23 cellular contexts compared by ENCODE assay signal in genomic region chr17:18889658-18890057, GRCh38.
"Had no signal": no experiment of that assay in that cellular context is flagged by ENCODE, and none has a peak within 500 bp of the region (broad histone marks: within the 10 kb centered on the region; RNA-seq: fewer than 3 reads in every experiment).

No MANE protein-coding gene starts in this region.

- DNase-seq: activated B cell treated with CpG ODN at 0.5 μM for 24 hours; activated CD4-positive, alpha-beta T cell treated with anti-CD3 and anti-CD28 coated beads for 36 hours; activated CD4-positive, alpha-beta T cell treated with anti-CD3 and anti-CD28 coated beads, Interleukin-2, amount 50 U/mL, for 4 hours; activated CD8-positive, alpha-beta memory T cell treated with anti-CD3 and anti-CD28 coated beads for 24 hours; activated CD8-positive, alpha-beta memory T cell treated with anti-CD3 and anti-CD28 coated beads, Interleukin-2, amount 50 U/mL, for 4 hours; activated naive CD4-positive, alpha-beta T cell treated with Interleukin-2 at 50 U/mL for 16 hours; activated naive CD8-positive, alpha-beta T cell treated with anti-CD3 and anti-CD28 coated beads, Interleukin-2, amount 10 ng/mL, durations not matched to agents 7 days and 5 days; activated T-cell treated with anti-CD3 and anti-CD28 coated beads, Interleukin-2, amount 50 U/mL, for 24 hours; amniotic stem cell; effector CD8-positive, alpha-beta T cell; hippocampal formation; naive thymus-derived CD8-positive, alpha-beta T cell; ovary; psoas muscle; right cardiac atrium; stimulated activated CD8-positive, alpha-beta memory T cell treated with anti-CD3 and anti-CD28 coated beads, Interleukin-4, amount 100 ng/mL, for 48 hours; stimulated activated naive B cell treated with anti-CD40 and anti-IgM and Interleukin-4, amounts not matched to agents 10 μg/mL and 1 μg/mL and 100 μg/mL, for 72 hours; T1000; trophoblast cell had no signal

- H3K4me3 Mint-ChIP-seq: activated B cell treated with CpG ODN at 0.5 μM for 24 hours; activated CD4-positive, alpha-beta T cell treated with anti-CD3 and anti-CD28 coated beads for 36 hours; activated naive CD8-positive, alpha-beta T cell treated with anti-CD3 and anti-CD28 coated beads, Interleukin-2, amount 10 ng/mL, durations not matched to agents 7 days and 5 days; activated T-cell treated with anti-CD3 and anti-CD28 coated beads, Interleukin-2, amount 50 U/mL, for 24 hours; dendritic cell treated with granulocyte-macrophage colony-stimulating factor and Interleukin-4, amounts not matched to agents 40 ng/mL and 50 ng/mL, for 4 days; naive thymus-derived CD8-positive, alpha-beta T cell; stimulated activated naive B cell treated with anti-CD40 and anti-IgM and Interleukin-4, amounts not matched to agents 10 μg/mL and 1 μg/mL and 100 μg/mL, for 72 hours; T-helper 1 cell treated with Interleukin-12 subunit alpha and Interleukin-12 subunit beta and Interleukin-4 antibody, amounts not matched to agents 30 μg/mL and 1 μg/mL, for 36 hours had no signal

- ATAC-seq: activated CD4-positive, alpha-beta T cell treated with anti-CD3 and anti-CD28 coated beads for 36 hours; esophagus mucosa; naive thymus-derived CD8-positive, alpha-beta T cell; psoas muscle; stimulated activated naive B cell treated with anti-CD40 and anti-IgM and Interleukin-4, amounts not matched to agents 10 μg/mL and 1 μg/mL and 100 μg/mL, for 72 hours had no signal

- H3K27me3 Mint-ChIP-seq: activated B cell treated with CpG ODN at 0.5 μM for 24 hours; activated CD4-positive, alpha-beta T cell treated with anti-CD3 and anti-CD28 coated beads for 36 hours; activated naive CD8-positive, alpha-beta T cell treated with anti-CD3 and anti-CD28 coated beads, Interleukin-2, amount 10 ng/mL, durations not matched to agents 7 days and 5 days; activated T-cell treated with anti-CD3 and anti-CD28 coated beads, Interleukin-2, amount 50 U/mL, for 24 hours; dendritic cell treated with granulocyte-macrophage colony-stimulating factor and Interleukin-4, amounts not matched to agents 40 ng/mL and 50 ng/mL, for 4 days; naive thymus-derived CD8-positive, alpha-beta T cell; stimulated activated naive B cell treated with anti-CD40 and anti-IgM and Interleukin-4, amounts not matched to agents 10 μg/mL and 1 μg/mL and 100 μg/mL, for 72 hours had no signal

- H3K27ac Mint-ChIP-seq: activated B cell treated with CpG ODN at 0.5 μM for 24 hours; activated CD4-positive, alpha-beta T cell treated with anti-CD3 and anti-CD28 coated beads for 36 hours; activated naive CD8-positive, alpha-beta T cell treated with anti-CD3 and anti-CD28 coated beads, Interleukin-2, amount 10 ng/mL, durations not matched to agents 7 days and 5 days; activated T-cell treated with anti-CD3 and anti-CD28 coated beads, Interleukin-2, amount 50 U/mL, for 24 hours; activated T-helper 2 cell treated with anti-CD3 and anti-CD28 coated beads, Interferon-gamma antibody, Interleukin-2, Interleukin-4, amounts not matched to agents 10 μg/mL and 5 μg/mL and 100 μg/mL, durations not matched to agents 14 hours and 24 hours and 36 hours; dendritic cell treated with granulocyte-macrophage colony-stimulating factor and Interleukin-4, amounts not matched to agents 40 ng/mL and 50 ng/mL, for 4 days; T-helper 1 cell treated with Interleukin-12 subunit alpha and Interleukin-12 subunit beta and Interleukin-4 antibody, amounts not matched to agents 30 μg/mL and 1 μg/mL, for 36 hours had no signal

- H3K9me3 Mint-ChIP-seq: activated B cell treated with CpG ODN at 0.5 μM for 24 hours; activated T-cell treated with anti-CD3 and anti-CD28 coated beads, Interleukin-2, amount 50 U/mL, for 24 hours; dendritic cell treated with granulocyte-macrophage colony-stimulating factor and Interleukin-4, amounts not matched to agents 40 ng/mL and 50 ng/mL, for 4 days; T-helper 1 cell treated with Interleukin-12 subunit alpha and Interleukin-12 subunit beta and Interleukin-4 antibody, amounts not matched to agents 30 μg/mL and 1 μg/mL, for 36 hours had no signal
